20 cellular contexts compared by ENCODE assay signal in genomic region chrX:97065973-97066372, GRCh38.
"Had no signal": no experiment of that assay in that cellular context is flagged by ENCODE, and none has a peak within 500 bp of the region (broad histone marks: within the 10 kb centered on the region; RNA-seq: fewer than 3 reads in every experiment).

No MANE protein-coding gene starts in this region.

- H3K4me1 ChIP-seq: esophagus muscularis mucosa, lower lobe of right lung, neural progenitor cell, sigmoid colon had no signal

- H3K36me3 ChIP-seq: esophagus muscularis mucosa, lower lobe of right lung, neural progenitor cell, sigmoid colon, tibial artery had no signal

- H3K4me3 ChIP-seq: dorsolateral prefrontal cortex, esophagus muscularis mucosa, lower lobe of right lung, neural progenitor cell, sigmoid colon, tibial artery had no signal

- H3K27ac ChIP-seq: dorsolateral prefrontal cortex, esophagus muscularis mucosa, lower lobe of right lung, neural progenitor cell, sigmoid colon, tibial artery, VCaP had no signal

- H2AFZ ChIP-seq: neural progenitor cell had no signal

- H3K4me2 ChIP-seq: neural progenitor cell, SK-N-SH had no signal

- ATAC-seq: activated CD8-positive, alpha-beta memory T cell treated with anti-CD3 and anti-CD28 coated beads, Interleukin-2, amount 10 ng/mL, durations not matched to agents 7 days and 5 days; left colon; lower lobe of right lung; stimulated activated effector memory CD8-positive, alpha-beta T cell treated with anti-CD3 and anti-CD28 coated beads, Interleukin-12 subunit alpha, Interleukin-12 subunit beta, amount 100 ng/mL, for 72 hours had no signal

- H3K27me3 ChIP-seq: esophagus muscularis mucosa, sigmoid colon, tibial artery had no signal

- FAIRE-seq: endometrium, urothelium cell line had no signal

- H3K9ac ChIP-seq: neural progenitor cell, SK-N-SH had no signal

- H3K9me3 ChIP-seq: esophagus muscularis mucosa, lower lobe of right lung, sigmoid colon, SK-N-SH, tibial artery had no signal

- DNase-seq: activated CD4-positive, alpha-beta T cell treated with anti-CD3 and anti-CD28 coated beads, Interleukin-2, amount 50 U/mL, for 48 hours; activated CD8-positive, alpha-beta memory T cell treated with anti-CD3 and anti-CD28 coated beads, Interleukin-2, amount 10 ng/mL, durations not matched to agents 7 days and 5 days; activated T-cell treated with anti-CD3 and anti-CD28 coated beads, Interleukin-2, amount 50 U/mL, for 1 hour; amniotic stem cell; dorsolateral prefrontal cortex; left colon; lower lobe of right lung; midbrain; sigmoid colon; SK-N-SH; stimulated activated CD4-positive, alpha-beta T cell treated with anti-CD3 and anti-CD28 coated beads, Interleukin-12 subunit alpha, Interleukin-12 subunit beta, amount 100 ng/mL, for 4 hours; T-helper 1 cell; T1000; tibial artery had no signal
